Comparison of ENCODE assay signal across 27 cellular contexts in genomic region chr1:51444534-51445192, GRCh38.
DNase-seq lines count a peak whose midpoint lies in the region; ATAC-seq and TF ChIP-seq lines count a peak whose summit lies in the region.
"Had no signal": no experiment of that assay in that cellular context is flagged by ENCODE, and none has a peak within 500 bp of the region (broad histone marks: within the 10 kb centered on the region; RNA-seq: fewer than 3 reads in every experiment).

No MANE protein-coding gene starts in this region.

- H3K27me3 ChIP-seq in brain microvascular endothelial cell (replicated peaks) (no peaks in the 10 kb centered on the region), skeletal muscle tissue (ENCODE audit: control insufficient read depth in 3 of 3, insufficient read depth in 3 of 3, low read length in 3 of 3) (no peaks in the 10 kb centered on the region)
- H3K27me3 ChIP-seq: tibial artery had no signal

- H3K4me1 ChIP-seq in skeletal muscle tissue (ENCODE audit: control insufficient read depth in 3 of 3, insufficient read depth in 3 of 3, low read length in 3 of 3) = peaks cover 0 to 10% (median 3%) of the 10 kb centered on the region in 3 donors

- no peak for TF ChIP-seq CTCF in brain microvascular endothelial cell (IDR thresholded peaks at IDR 0.05; ENCODE audit: low read depth, low read length, missing control alignments)

- in situ Hi-C loops in brain microvascular endothelial cell (cut with HindIII; ENCODE audit: low pct_ligation_motif_present, low sequenced_read_pairs) = no loop called here

- H3K36me3 ChIP-seq in brain microvascular endothelial cell (replicated peaks) (no peaks in the 10 kb centered on the region), skeletal muscle tissue (ENCODE audit: control insufficient read depth in 3 of 3, insufficient read depth in 3 of 3, low read length in 3 of 3) (peaks cover 7 to 27% (median 7%) of the 10 kb centered on the region in 3 donors)

- H3K4me1 Mint-ChIP-seq in activated naive CD4-positive, alpha-beta T cell treated with anti-CD3 and anti-CD28 coated beads, Interleukin-2, amount 10 ng/mL, durations not matched to agents 7 days and 5 days = peaks cover 4% of the 10 kb centered on the region
- H3K4me1 Mint-ChIP-seq in activated T-helper 1 cell treated with anti-CD3 and anti-CD28 coated beads, Interleukin-12 subunit alpha, Interleukin-12 subunit beta, Interleukin-2, Interleukin-4 antibody, amounts not matched to agents 30 ng/mL and 10 ng/mL and 1 ng/mL, durations not matched to agents 14 hours and 24 hours and 36 hours (ENCODE audit: low read depth) = peaks cover 30% of the 10 kb centered on the region

- DNase-seq in activated naive CD4-positive, alpha-beta T cell treated with anti-CD3 and anti-CD28 coated beads, Interleukin-2, amount 10 ng/mL, durations not matched to agents 7 days and 5 days = no peak
- DNase-seq in activated naive CD4-positive, alpha-beta T cell (lab: John Stamatoyannopoulos, UW) = no peak
- no peak for DNase-seq in brain microvascular endothelial cell
- no peak for DNase-seq in activated T-helper 1 cell treated with anti-CD3 and anti-CD28 coated beads, Interleukin-12 subunit alpha, Interleukin-12 subunit beta, Interleukin-2, Interleukin-4 antibody, amounts not matched to agents 30 ng/mL and 10 ng/mL and 1 ng/mL, durations not matched to agents 14 hours and 24 hours and 36 hours (ENCODE audit: low spot score)
- DNase-seq: activated CD4-positive, alpha-beta T cell treated with anti-CD3 and anti-CD28 coated beads, Interleukin-2, amount 50 U/mL, for 1 hour; activated T-cell treated with anti-CD3 and anti-CD28 coated beads, Interleukin-2, amount 50 U/mL, for 48 hours; aorta; CD8-positive, alpha-beta memory T cell; DMS 273 treated with DMSO at 0.1 percent for 48 hours; islet precursor cell; MV-4-11; naive thymus-derived CD8-positive, alpha-beta T cell; NCI-H1694; NCI-H2171; NCI-H510A; occipital lobe; stimulated activated naive CD8-positive, alpha-beta T cell treated with anti-CD3 and anti-CD28 coated beads, Interleukin-15, amount 100 ng/mL, for 72 hours; T-helper 9 cell; tibial artery had no signal

- H3K27me3 Mint-ChIP-seq in activated naive CD4-positive, alpha-beta T cell treated with anti-CD3 and anti-CD28 coated beads, Interleukin-2, amount 10 ng/mL, durations not matched to agents 7 days and 5 days = no peaks in the 10 kb centered on the region
- no peaks in the 10 kb centered on the region for H3K27me3 Mint-ChIP-seq in activated T-helper 1 cell treated with anti-CD3 and anti-CD28 coated beads, Interleukin-12 subunit alpha, Interleukin-12 subunit beta, Interleukin-2, Interleukin-4 antibody, amounts not matched to agents 30 ng/mL and 10 ng/mL and 1 ng/mL, durations not matched to agents 14 hours and 24 hours and 36 hours (ENCODE audit: insufficient read depth)
- H3K27me3 Mint-ChIP-seq: CD8-positive, alpha-beta memory T cell; central memory CD8-positive, alpha-beta T cell; naive thymus-derived CD8-positive, alpha-beta T cell; stimulated activated naive CD8-positive, alpha-beta T cell treated with anti-CD3 and anti-CD28 coated beads, Interleukin-15, amount 100 ng/mL, for 72 hours had no signal

- ATAC-seq in HG02610 (IDR thresholded peaks at IDR 0.05; ENCODE audit: unreplicated experiment) (peak; percentile 44), GM18907 (IDR thresholded peaks at IDR 0.05; ENCODE audit: unreplicated experiment) (no peak), HG03159 (IDR thresholded peaks at IDR 0.05; ENCODE audit: unreplicated experiment) (no peak)
- ATAC-seq: HCT116; naive thymus-derived CD8-positive, alpha-beta T cell had no signal

- H3K9me3 Mint-ChIP-seq in activated naive CD4-positive, alpha-beta T cell treated with anti-CD3 and anti-CD28 coated beads, Interleukin-2, amount 10 ng/mL, durations not matched to agents 7 days and 5 days = no peaks in the 10 kb centered on the region
- H3K9me3 Mint-ChIP-seq in activated T-helper 1 cell treated with anti-CD3 and anti-CD28 coated beads, Interleukin-12 subunit alpha, Interleukin-12 subunit beta, Interleukin-2, Interleukin-4 antibody, amounts not matched to agents 30 ng/mL and 10 ng/mL and 1 ng/mL, durations not matched to agents 14 hours and 24 hours and 36 hours = no peaks in the 10 kb centered on the region
- H3K9me3 Mint-ChIP-seq: activated naive CD4-positive, alpha-beta T cell treated with anti-CD3 and anti-CD28 coated beads, Interleukin-2, amount 50 U/mL, for 72 hours; CD8-positive, alpha-beta memory T cell; central memory CD8-positive, alpha-beta T cell; naive thymus-derived CD8-positive, alpha-beta T cell; stimulated activated naive CD8-positive, alpha-beta T cell treated with anti-CD3 and anti-CD28 coated beads, Interleukin-15, amount 100 ng/mL, for 72 hours had no signal

- H3K9me3 ChIP-seq in skeletal muscle tissue (ENCODE audit: control insufficient read depth in 3 of 3, low read length in 3 of 3) = no peaks in the 10 kb centered on the region
- H3K9me3 ChIP-seq: tibial artery had no signal

- H3K27ac Mint-ChIP-seq in activated naive CD4-positive, alpha-beta T cell treated with anti-CD3 and anti-CD28 coated beads, Interleukin-2, amount 10 ng/mL, durations not matched to agents 7 days and 5 days = peak overlapping the region; percentile 26
- no peak overlapping the region for H3K27ac Mint-ChIP-seq in activated T-helper 1 cell treated with anti-CD3 and anti-CD28 coated beads, Interleukin-12 subunit alpha, Interleukin-12 subunit beta, Interleukin-2, Interleukin-4 antibody, amounts not matched to agents 30 ng/mL and 10 ng/mL and 1 ng/mL, durations not matched to agents 14 hours and 24 hours and 36 hours
- H3K27ac Mint-ChIP-seq: naive thymus-derived CD8-positive, alpha-beta T cell; stimulated activated naive CD8-positive, alpha-beta T cell treated with anti-CD3 and anti-CD28 coated beads, Interleukin-15, amount 100 ng/mL, for 72 hours had no signal

- peak overlapping the region; percentile 29 for H3K27ac ChIP-seq in brain microvascular endothelial cell
- peak overlapping the region; percentile 31 for H3K27ac ChIP-seq in skeletal muscle tissue (ENCODE audit: low read depth, low read length)
- H3K27ac ChIP-seq: epithelial cell of prostate, tibial artery had no signal

- H3K36me3 Mint-ChIP-seq in activated naive CD4-positive, alpha-beta T cell treated with anti-CD3 and anti-CD28 coated beads, Interleukin-2, amount 10 ng/mL, durations not matched to agents 7 days and 5 days = peaks cover 43% of the 10 kb centered on the region
- peaks cover 39% of the 10 kb centered on the region for H3K36me3 Mint-ChIP-seq in activated T-helper 1 cell treated with anti-CD3 and anti-CD28 coated beads, Interleukin-12 subunit alpha, Interleukin-12 subunit beta, Interleukin-2, Interleukin-4 antibody, amounts not matched to agents 30 ng/mL and 10 ng/mL and 1 ng/mL, durations not matched to agents 14 hours and 24 hours and 36 hours (ENCODE audit: low read depth)
- H3K36me3 Mint-ChIP-seq: activated naive CD4-positive, alpha-beta T cell treated with anti-CD3 and anti-CD28 coated beads, Interleukin-2, amount 50 U/mL, for 72 hours had no signal

- CTCF ChIA-PET in activated naive CD4-positive, alpha-beta T cell treated with anti-CD3 and anti-CD28 coated beads, Interleukin-2, amount 10 ng/mL, durations not matched to agents 7 days and 5 days (lab: Charles Lee) = interaction anchor here (0.8 to 1.2 kb wide), 2 partner anchors 49 to 148 kb away, joined by 3 read pairs; no protein-coding TSS in a partner anchor

- no peak overlapping the region for H3K4me3 Mint-ChIP-seq in activated naive CD4-positive, alpha-beta T cell treated with anti-CD3 and anti-CD28 coated beads, Interleukin-2, amount 10 ng/mL, durations not matched to agents 7 days and 5 days
- no peak overlapping the region for H3K4me3 Mint-ChIP-seq in activated T-helper 1 cell treated with anti-CD3 and anti-CD28 coated beads, Interleukin-12 subunit alpha, Interleukin-12 subunit beta, Interleukin-2, Interleukin-4 antibody, amounts not matched to agents 30 ng/mL and 10 ng/mL and 1 ng/mL, durations not matched to agents 14 hours and 24 hours and 36 hours
- H3K4me3 Mint-ChIP-seq: central memory CD8-positive, alpha-beta T cell; naive thymus-derived CD8-positive, alpha-beta T cell; stimulated activated naive CD8-positive, alpha-beta T cell treated with anti-CD3 and anti-CD28 coated beads, Interleukin-15, amount 100 ng/mL, for 72 hours had no signal

- H3K4me3 ChIP-seq in brain microvascular endothelial cell (ENCODE audit: low read depth, low read length) = no peak overlapping the region
- no peak overlapping the region for H3K4me3 ChIP-seq in skeletal muscle tissue (ENCODE audit: low read length in 3 of 3)
- H3K4me3 ChIP-seq: tibial artery had no signal

- H3K9ac ChIP-seq in skeletal muscle tissue (ENCODE audit: low read depth in 1 of 3, low read length in 3 of 3) = no peak overlapping the region

- intact Hi-C loops in activated T-helper 1 cell treated with anti-CD3 and anti-CD28 coated beads, Interleukin-12 subunit alpha, Interleukin-12 subunit beta, Interleukin-2, Interleukin-4 antibody, amounts not matched to agents 30 ng/mL and 10 ng/mL and 1 ng/mL, durations not matched to agents 14 hours and 24 hours and 36 hours (cut with micrococcal nuclease) = loop anchor here (2.0 to 10.0 kb wide), 3 partner anchors 56 to 320 kb away; partner anchors contain the start of gene EPS15
